8 cellular contexts compared by ENCODE assay signal in the genomic region with DNA sequence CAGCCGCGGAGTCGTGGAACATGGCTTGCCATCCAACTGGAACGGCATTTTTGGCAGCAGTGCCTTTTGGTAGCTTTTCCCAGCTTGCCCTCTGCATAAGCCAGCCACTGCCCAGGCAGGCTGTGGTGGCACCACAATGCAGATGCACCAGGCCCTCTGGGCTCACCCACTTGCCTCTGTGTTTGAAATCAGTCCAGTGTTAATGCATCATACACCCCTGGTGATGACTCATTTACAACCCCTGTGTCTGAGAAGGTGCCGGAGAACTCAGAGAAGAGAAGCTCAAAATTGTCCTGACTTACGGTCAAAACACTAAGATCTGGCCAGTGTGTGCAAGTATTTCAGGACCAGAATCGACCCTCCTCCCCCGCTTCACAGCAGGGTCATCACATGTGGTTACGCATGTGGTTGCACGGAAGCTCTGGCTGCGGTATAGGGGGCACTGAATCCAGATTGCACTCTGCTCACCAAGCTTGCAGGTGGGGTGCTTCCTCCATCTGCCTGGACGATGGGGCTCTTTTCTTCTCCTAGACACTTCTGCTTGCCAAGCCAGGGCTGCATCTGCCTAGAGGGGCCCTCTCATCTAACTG.
DNase-seq lines count a peak whose midpoint lies in the region; ATAC-seq and TF ChIP-seq lines count a peak whose summit lies in the region.

No MANE protein-coding gene starts in this region.

- H3K4me1 ChIP-seq in mesenchymal stem cell (ENCODE audit: control insufficient read depth, insufficient read depth, low read depth, low read length) (peaks cover 14% of the 10 kb centered on the region), tibial artery (peaks cover 0 to 14% (median 0%) of the 10 kb centered on the region in 4 donors)
- no peaks in the 10 kb centered on the region for H3K4me1 ChIP-seq in CD8-positive, alpha-beta memory T cell (ENCODE audit: insufficient read depth, low read length)

- H3K14ac ChIP-seq in mesenchymal stem cell (ENCODE audit: low read length in 2 of 2) = no peak overlapping the region

- H2BK120ac ChIP-seq in mesenchymal stem cell (ENCODE audit: low read depth, low read length) = no peak overlapping the region

- peaks cover 8% of the 10 kb centered on the region for H3K9me3 ChIP-seq in mesenchymal stem cell (ENCODE audit: control insufficient read depth, low read length)
- peaks cover 0 to 3% (median 0%) of the 10 kb centered on the region in 3 donors for H3K9me3 ChIP-seq in tibial artery
- no peaks in the 10 kb centered on the region for H3K9me3 ChIP-seq in CD8-positive, alpha-beta memory T cell (ENCODE audit: low read length)

- ATAC-seq in HG02610 (IDR thresholded peaks at IDR 0.05; ENCODE audit: unreplicated experiment) (peak; percentile 85), Right ventricle myocardium inferior (no peak)

- intact Hi-C loops in tibial artery (cut with DNase I; ENCODE audit: low total_unique reads) (no loop called here), Right ventricle myocardium inferior (cut with DNase I) (no loop called here)

- H2BK5ac ChIP-seq in mesenchymal stem cell (ENCODE audit: low read depth, low read length, poor library complexity, severe bottlenecking) = no peak overlapping the region

- peaks cover 0 to 11% (median 0%) of the 10 kb centered on the region in 3 donors for H3K4me1 Mint-ChIP-seq in CD8-positive, alpha-beta memory T cell

- no peak overlapping the region for H3K4ac ChIP-seq in mesenchymal stem cell (ENCODE audit: low read depth in 1 of 2, low read length in 2 of 2)

- no peak overlapping the region for H4K8ac ChIP-seq in mesenchymal stem cell (ENCODE audit: low read length)

- no peak overlapping the region for H2BK12ac ChIP-seq in mesenchymal stem cell (ENCODE audit: low read length in 2 of 2)

- H3K27me3 ChIP-seq in GM06990 (replicated peaks; ENCODE audit: control insufficient read depth, insufficient read depth, low read length) (no peaks in the 10 kb centered on the region), mesenchymal stem cell (ENCODE audit: control insufficient read depth in 1 of 2, insufficient read depth in 1 of 2, low read length in 2 of 2) (no peaks in the 10 kb centered on the region), tibial artery (no peaks in the 10 kb centered on the region)
- H3K27me3 ChIP-seq in CD8-positive, alpha-beta memory T cell (ENCODE audit: insufficient read depth, low read length, poor library complexity, severe bottlenecking) = no peaks in the 10 kb centered on the region

- H3K36me3 ChIP-seq in GM06990 (ENCODE audit: control insufficient read depth, insufficient read depth, low read length) = no peaks in the 10 kb centered on the region
- no peaks in the 10 kb centered on the region for H3K36me3 ChIP-seq in mesenchymal stem cell (ENCODE audit: control insufficient read depth in 1 of 2, insufficient read depth in 2 of 2, low read depth in 1 of 2, low read length in 2 of 2)
- H3K36me3 ChIP-seq in tibial artery = no peaks in the 10 kb centered on the region
- no peaks in the 10 kb centered on the region for H3K36me3 ChIP-seq in CD8-positive, alpha-beta memory T cell (ENCODE audit: insufficient read depth, low read length)

- peaks cover 0 to 15% of the 10 kb centered on the region in 2 donors for H3K27me3 Mint-ChIP-seq in CD8-positive, alpha-beta memory T cell

- no peak for TF ChIP-seq CTCF in GM06990 (IDR thresholded peaks at IDR 0.05; ENCODE audit: insufficient read depth, low read length, poor library complexity, severe bottlenecking)
- TF ChIP-seq CTCF in RWPE1 (conservative IDR thresholded peaks at IDR 0.05; ENCODE audit: low read depth) = no peak
- no peak for TF ChIP-seq CTCF in tibial artery (IDR thresholded peaks at IDR 0.05)

- peak; percentile 28 for DNase-seq in GM06990 (ENCODE audit: extremely low read depth, insufficient read length)
- DNase-seq in RWPE1 (ENCODE audit: low spot score) = peak; percentile 21
- peak; percentile 12 for DNase-seq in mesenchymal stem cell
- no peak for DNase-seq in tibial artery
- no peak for DNase-seq in CD8-positive, alpha-beta memory T cell
- DNase-seq in iPS-NIHi7 (ENCODE audit: extremely low spot score) = no peak
- DNase-seq in Right ventricle myocardium inferior (ENCODE audit: missing footprints) = no peak

- peaks cover 0 to 3% (median 0%) of the 10 kb centered on the region in 3 donors for H3K36me3 Mint-ChIP-seq in CD8-positive, alpha-beta memory T cell

- 80% methylated on average over 12 of the region's 12 CpGs for WGBS in mesenchymal stem cell

- H3K27ac Mint-ChIP-seq in CD8-positive, alpha-beta memory T cell = no peak overlapping the region

- H3K9me3 Mint-ChIP-seq in CD8-positive, alpha-beta memory T cell = no peaks in the 10 kb centered on the region

- no peak overlapping the region for H4K91ac ChIP-seq in mesenchymal stem cell (ENCODE audit: low read length)

- no peak overlapping the region for H2BK15ac ChIP-seq in mesenchymal stem cell (ENCODE audit: low read depth, poor library complexity, severe bottlenecking)

- no peaks in the 10 kb centered on the region for H3K79me1 ChIP-seq in mesenchymal stem cell (replicated peaks; ENCODE audit: low read length, poor library complexity, severe bottlenecking)

- H3K27ac ChIP-seq in RWPE1 = no peak overlapping the region
- no peak overlapping the region for H3K27ac ChIP-seq in mesenchymal stem cell (ENCODE audit: low read length, poor library complexity, severe bottlenecking)
- no peak overlapping the region for H3K27ac ChIP-seq in tibial artery
- no peak overlapping the region for H3K27ac ChIP-seq in CD8-positive, alpha-beta memory T cell (ENCODE audit: low read depth, low read length)

- no peak overlapping the region for H3K18ac ChIP-seq in mesenchymal stem cell (ENCODE audit: low read depth in 1 of 2, low read length in 2 of 2)

- no peak overlapping the region for H2AFZ ChIP-seq in mesenchymal stem cell (ENCODE audit: low read depth, low read length)

- no peak overlapping the region for H3K4me2 ChIP-seq in mesenchymal stem cell (ENCODE audit: low read length, poor library complexity, severe bottlenecking)

- H3K4me3 Mint-ChIP-seq in CD8-positive, alpha-beta memory T cell = no peak overlapping the region

- H3K4me3 ChIP-seq in GM06990 (replicated peaks; ENCODE audit: low read depth, low read length) = no peak overlapping the region
- no peak overlapping the region for H3K4me3 ChIP-seq in mesenchymal stem cell (ENCODE audit: insufficient read depth in 1 of 2, low read depth in 1 of 2, low read length in 2 of 2)
- no peak overlapping the region for H3K4me3 ChIP-seq in tibial artery
- H3K4me3 ChIP-seq in CD8-positive, alpha-beta memory T cell (ENCODE audit: low read length) = no peak overlapping the region

- H3K9ac ChIP-seq in mesenchymal stem cell (ENCODE audit: low read length) = no peak overlapping the region

- CTCF ChIA-PET in RWPE1 (lab: Yijun Ruan, JAX) = interaction anchor here (0.6 kb wide), 1 partner anchor 474 kb away, joined by 3 read pairs; no protein-coding TSS in a partner anchor
- CTCF ChIA-PET in CD8-positive, alpha-beta memory T cell (lab: Charles Lee) = no interaction called here

- H3K23ac ChIP-seq in mesenchymal stem cell (ENCODE audit: low read length in 2 of 2) = no peak overlapping the region

- POLR2A ChIA-PET in RWPE1 (lab: Yijun Ruan, JAX; ENCODE audit: low non-redundant PET) = no interaction called here
- POLR2A ChIA-PET in CD8-positive, alpha-beta memory T cell (lab: Charles Lee) = no interaction called here

- no peak overlapping the region for H2AK5ac ChIP-seq in mesenchymal stem cell (ENCODE audit: low read length, severe bottlenecking)

Comparison
In these comparisons a context has a peak if more than half of its experiments do, and no peak if none do; other contexts are left out.
1. DNase-seq: peak in GM06990 (single experiment), RWPE1 (single experiment) and mesenchymal stem cell (single experiment); none in tibial artery (0 of 2), CD8-positive, alpha-beta memory T cell (0 of 5), iPS-NIHi7 (single experiment) and Right ventricle myocardium inferior (single experiment).